In the genomic region with DNA sequence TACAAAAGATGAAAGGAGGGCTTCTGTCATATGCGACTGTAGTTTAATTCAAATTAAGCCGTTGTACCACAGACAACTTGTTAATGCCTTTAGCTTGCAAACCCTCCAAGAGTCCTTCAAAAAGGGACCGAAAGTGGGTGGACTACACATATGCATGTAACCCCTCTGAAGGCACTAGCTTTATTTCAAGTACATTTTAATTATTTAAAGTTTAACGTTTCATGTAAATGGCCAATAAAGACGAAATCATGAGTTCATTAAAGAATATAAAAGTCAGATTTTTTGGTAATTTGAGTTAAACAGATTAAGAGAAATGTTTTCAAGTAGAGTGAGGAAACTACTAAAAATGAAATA, we compare ENCODE assay signal across 1 cellular context.
TF ChIP-seq lines count a peak whose summit lies in the region.

No MANE protein-coding gene starts in this region.

TF ChIP-seq in WTC11, 78 proteins besides CTCF, POLR2A, EP300 and RAD21:
- TF ChIP-seq, protein P1, sequence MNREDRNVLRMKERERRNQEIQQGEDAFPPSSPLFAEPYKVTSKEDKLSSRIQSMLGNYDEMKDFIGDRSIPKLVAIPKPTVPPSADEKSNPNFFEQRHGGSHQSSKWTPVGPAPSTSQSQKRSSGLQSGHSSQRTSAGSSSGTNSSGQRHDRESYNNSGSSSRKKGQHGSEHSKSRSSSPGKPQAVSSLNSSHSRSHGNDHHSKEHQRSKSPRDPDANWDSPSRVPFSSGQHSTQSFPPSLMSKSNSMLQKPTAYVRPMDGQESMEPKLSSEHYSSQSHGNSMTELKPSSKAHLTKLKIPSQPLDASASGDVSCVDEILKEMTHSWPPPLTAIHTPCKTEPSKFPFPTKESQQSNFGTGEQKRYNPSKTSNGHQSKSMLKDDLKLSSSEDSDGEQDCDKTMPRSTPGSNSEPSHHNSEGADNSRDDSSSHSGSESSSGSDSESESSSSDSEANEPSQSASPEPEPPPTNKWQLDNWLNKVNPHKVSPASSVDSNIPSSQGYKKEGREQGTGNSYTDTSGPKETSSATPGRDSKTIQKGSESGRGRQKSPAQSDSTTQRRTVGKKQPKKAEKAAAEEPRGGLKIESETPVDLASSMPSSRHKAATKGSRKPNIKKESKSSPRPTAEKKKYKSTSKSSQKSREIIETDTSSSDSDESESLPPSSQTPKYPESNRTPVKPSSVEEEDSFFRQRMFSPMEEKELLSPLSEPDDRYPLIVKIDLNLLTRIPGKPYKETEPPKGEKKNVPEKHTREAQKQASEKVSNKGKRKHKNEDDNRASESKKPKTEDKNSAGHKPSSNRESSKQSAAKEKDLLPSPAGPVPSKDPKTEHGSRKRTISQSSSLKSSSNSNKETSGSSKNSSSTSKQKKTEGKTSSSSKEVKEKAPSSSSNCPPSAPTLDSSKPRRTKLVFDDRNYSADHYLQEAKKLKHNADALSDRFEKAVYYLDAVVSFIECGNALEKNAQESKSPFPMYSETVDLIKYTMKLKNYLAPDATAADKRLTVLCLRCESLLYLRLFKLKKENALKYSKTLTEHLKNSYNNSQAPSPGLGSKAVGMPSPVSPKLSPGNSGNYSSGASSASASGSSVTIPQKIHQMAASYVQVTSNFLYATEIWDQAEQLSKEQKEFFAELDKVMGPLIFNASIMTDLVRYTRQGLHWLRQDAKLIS (CRISPR knock-in tag; IDR thresholded peaks at IDR 0.05; ENCODE audit: borderline replicate concordance) = no peak
- TF ChIP-seq FOXK1 (CRISPR knock-in tag; IDR thresholded peaks at IDR 0.05) (no peak), FOXJ3 (CRISPR knock-in tag; IDR thresholded peaks at IDR 0.05; ENCODE audit: borderline replicate concordance) (no peak), ZNF396 (CRISPR knock-in tag; IDR thresholded peaks at IDR 0.05; ENCODE audit: borderline replicate concordance) (no peak), ZNF138 (CRISPR knock-in tag; conservative IDR thresholded peaks at IDR 0.05) (no peak), TEAD4 (CRISPR knock-in tag; IDR thresholded peaks at IDR 0.05) (no peak), ZNF232 (CRISPR knock-in tag; IDR thresholded peaks at IDR 0.05) (no peak), GTF2I (CRISPR knock-in tag; conservative IDR thresholded peaks at IDR 0.05) (no peak), NR1H2 (CRISPR knock-in tag; IDR thresholded peaks at IDR 0.05) (no peak), ELF4 (CRISPR knock-in tag; IDR thresholded peaks at IDR 0.05; ENCODE audit: low read depth) (no peak), SP1 (CRISPR knock-in tag; conservative IDR thresholded peaks at IDR 0.05) (no peak), MAX (CRISPR knock-in tag; IDR thresholded peaks at IDR 0.05) (no peak), FOXP1 (CRISPR knock-in tag; IDR thresholded peaks at IDR 0.05; ENCODE audit: borderline replicate concordance) (no peak), IRF2 (CRISPR knock-in tag; IDR thresholded peaks at IDR 0.05; ENCODE audit: borderline replicate concordance, low read depth) (no peak), JUN (CRISPR knock-in tag; IDR thresholded peaks at IDR 0.05) (no peak), ZNF671 (CRISPR knock-in tag; IDR thresholded peaks at IDR 0.05) (no peak), ZNF121 (CRISPR knock-in tag; IDR thresholded peaks at IDR 0.05) (no peak), JAZF1 (CRISPR knock-in tag; IDR thresholded peaks at IDR 0.05) (no peak), USF2 (CRISPR knock-in tag; IDR thresholded peaks at IDR 0.05) (no peak)
